ENCODE assay signal across 1 cellular context in the genomic region with DNA sequence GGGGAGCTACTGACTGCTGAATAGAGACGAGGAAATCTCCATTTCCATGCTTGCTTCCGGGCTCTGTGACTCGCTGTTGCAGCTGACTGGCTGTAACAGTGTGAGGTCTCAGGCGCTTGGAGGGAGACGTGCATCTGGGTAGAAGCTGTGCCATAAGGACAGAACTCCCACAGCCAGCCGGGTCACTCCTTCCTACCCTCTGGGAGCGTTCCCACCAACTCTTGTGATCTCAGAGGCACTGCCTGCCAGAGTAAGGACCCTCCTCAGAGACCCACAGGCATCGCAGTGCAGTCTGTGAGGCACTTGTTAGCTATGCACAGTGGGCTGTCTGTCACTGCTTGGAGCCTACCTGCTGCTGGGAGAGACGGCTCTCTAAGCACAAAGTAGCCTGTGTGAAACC.
TF ChIP-seq lines count a peak whose summit lies in the region.

No MANE protein-coding gene starts in this region.

TF ChIP-seq in IMR-90, 13 proteins besides CTCF, POLR2A, EP300 and RAD21 (continued from another document):
- TF ChIP-seq, protein P1, sequence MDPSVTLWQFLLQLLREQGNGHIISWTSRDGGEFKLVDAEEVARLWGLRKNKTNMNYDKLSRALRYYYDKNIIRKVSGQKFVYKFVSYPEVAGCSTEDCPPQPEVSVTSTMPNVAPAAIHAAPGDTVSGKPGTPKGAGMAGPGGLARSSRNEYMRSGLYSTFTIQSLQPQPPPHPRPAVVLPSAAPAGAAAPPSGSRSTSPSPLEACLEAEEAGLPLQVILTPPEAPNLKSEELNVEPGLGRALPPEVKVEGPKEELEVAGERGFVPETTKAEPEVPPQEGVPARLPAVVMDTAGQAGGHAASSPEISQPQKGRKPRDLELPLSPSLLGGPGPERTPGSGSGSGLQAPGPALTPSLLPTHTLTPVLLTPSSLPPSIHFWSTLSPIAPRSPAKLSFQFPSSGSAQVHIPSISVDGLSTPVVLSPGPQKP (IDR thresholded peaks at IDR 0.05; ENCODE audit: borderline replicate concordance, low read depth, low read length), result no peak
- TF ChIP-seq USF2 (IDR thresholded peaks at IDR 0.05; ENCODE audit: low read depth, low read length) (no peak), CHD1 (IDR thresholded peaks at IDR 0.05; ENCODE audit: low read depth, low read length) (no peak), RFX5 (IDR thresholded peaks at IDR 0.05; ENCODE audit: low read depth, low read length) (no peak)
